ENCODE assay signal across 1 cellular context in genomic region chr17:68937890-68938514, GRCh38.
A peak's percentile ranks its signal among the peaks of the same experiment; 100 is the strongest.
TF ChIP-seq lines count a peak whose summit lies in the region.

No MANE protein-coding gene starts in this region.

TF ChIP-seq in HepG2, 621 proteins besides CTCF, POLR2A, EP300 and RAD21 (continued from another document):
- TF ChIP-seq ZHX2 (IDR thresholded peaks at IDR 0.05; ENCODE audit: low read depth), result no peak
- peak; percentile 64; the same call in 1 of the 2 replicates for TF ChIP-seq ZHX2 (CRISPR knock-in tag; IDR thresholded peaks at IDR 0.05; ENCODE audit: borderline replicate concordance)
- TF ChIP-seq ZNF704 (CRISPR knock-in tag; IDR thresholded peaks at IDR 0.05; ENCODE audit: borderline replicate concordance), result no peak
- TF ChIP-seq TSC22D2 (CRISPR knock-in tag; IDR thresholded peaks at IDR 0.05; ENCODE audit: borderline replicate concordance), result no peak
- TF ChIP-seq, protein P1, sequence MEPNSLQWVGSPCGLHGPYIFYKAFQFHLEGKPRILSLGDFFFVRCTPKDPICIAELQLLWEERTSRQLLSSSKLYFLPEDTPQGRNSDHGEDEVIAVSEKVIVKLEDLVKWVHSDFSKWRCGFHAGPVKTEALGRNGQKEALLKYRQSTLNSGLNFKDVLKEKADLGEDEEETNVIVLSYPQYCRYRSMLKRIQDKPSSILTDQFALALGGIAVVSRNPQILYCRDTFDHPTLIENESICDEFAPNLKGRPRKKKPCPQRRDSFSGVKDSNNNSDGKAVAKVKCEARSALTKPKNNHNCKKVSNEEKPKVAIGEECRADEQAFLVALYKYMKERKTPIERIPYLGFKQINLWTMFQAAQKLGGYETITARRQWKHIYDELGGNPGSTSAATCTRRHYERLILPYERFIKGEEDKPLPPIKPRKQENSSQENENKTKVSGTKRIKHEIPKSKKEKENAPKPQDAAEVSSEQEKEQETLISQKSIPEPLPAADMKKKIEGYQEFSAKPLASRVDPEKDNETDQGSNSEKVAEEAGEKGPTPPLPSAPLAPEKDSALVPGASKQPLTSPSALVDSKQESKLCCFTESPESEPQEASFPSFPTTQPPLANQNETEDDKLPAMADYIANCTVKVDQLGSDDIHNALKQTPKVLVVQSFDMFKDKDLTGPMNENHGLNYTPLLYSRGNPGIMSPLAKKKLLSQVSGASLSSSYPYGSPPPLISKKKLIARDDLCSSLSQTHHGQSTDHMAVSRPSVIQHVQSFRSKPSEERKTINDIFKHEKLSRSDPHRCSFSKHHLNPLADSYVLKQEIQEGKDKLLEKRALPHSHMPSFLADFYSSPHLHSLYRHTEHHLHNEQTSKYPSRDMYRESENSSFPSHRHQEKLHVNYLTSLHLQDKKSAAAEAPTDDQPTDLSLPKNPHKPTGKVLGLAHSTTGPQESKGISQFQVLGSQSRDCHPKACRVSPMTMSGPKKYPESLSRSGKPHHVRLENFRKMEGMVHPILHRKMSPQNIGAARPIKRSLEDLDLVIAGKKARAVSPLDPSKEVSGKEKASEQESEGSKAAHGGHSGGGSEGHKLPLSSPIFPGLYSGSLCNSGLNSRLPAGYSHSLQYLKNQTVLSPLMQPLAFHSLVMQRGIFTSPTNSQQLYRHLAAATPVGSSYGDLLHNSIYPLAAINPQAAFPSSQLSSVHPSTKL (CRISPR knock-in tag; IDR thresholded peaks at IDR 0.05), result peak; percentile 84
- 0 out of 2 replicates have a peak, but pooled peaks have one; percentile 49 for TF ChIP-seq YEATS4 (CRISPR knock-in tag; IDR thresholded peaks at IDR 0.05; ENCODE audit: borderline replicate concordance)
- TF ChIP-seq ZMYM2 (CRISPR knock-in tag; IDR thresholded peaks at IDR 0.05), result peak; percentile 57; the same call in 1 of the 2 replicates
- TF ChIP-seq SAP130 (CRISPR knock-in tag; IDR thresholded peaks at IDR 0.05; ENCODE audit: low read depth), result peak; percentile 44; the same call in 1 of the 2 replicates
- TF ChIP-seq HNRNPUL1 (IDR thresholded peaks at IDR 0.05; ENCODE audit: low read depth, low read length), result peak; percentile 92
- TF ChIP-seq ZNF670 (CRISPR knock-in tag; IDR thresholded peaks at IDR 0.05; ENCODE audit: borderline replicate concordance), result 0 out of 2 replicates have a peak, but pooled peaks have one; percentile 14
- TF ChIP-seq PITX1 (CRISPR knock-in tag; IDR thresholded peaks at IDR 0.05), result peak; percentile 81
- no peak for TF ChIP-seq SNAPC2 (CRISPR knock-in tag; IDR thresholded peaks at IDR 0.05)
- TF ChIP-seq ZSCAN12 (CRISPR knock-in tag; IDR thresholded peaks at IDR 0.05), result no peak
- TF ChIP-seq ZNF367 (CRISPR knock-in tag; IDR thresholded peaks at IDR 0.05; ENCODE audit: borderline replicate concordance), result no peak
- peak; percentile 91; the same call in 1 of the 2 replicates for TF ChIP-seq EHMT2 (IDR thresholded peaks at IDR 0.05; ENCODE audit: borderline replicate concordance, low read depth, low read length)
- TF ChIP-seq SOX5 (CRISPR knock-in tag; IDR thresholded peaks at IDR 0.05; ENCODE audit: borderline replicate concordance), result peak; percentile 65
- peak; percentile 87 for TF ChIP-seq MED1 (CRISPR knock-in tag; IDR thresholded peaks at IDR 0.05)
- peak; percentile 50 for TF ChIP-seq SKI (IDR thresholded peaks at IDR 0.05; ENCODE audit: partially characterized antibody)
- no peak for TF ChIP-seq ZNF12 (CRISPR knock-in tag; IDR thresholded peaks at IDR 0.05)
- no peak for TF ChIP-seq ZBTB42 (CRISPR knock-in tag; IDR thresholded peaks at IDR 0.05)
- TF ChIP-seq PPARG (CRISPR knock-in tag; conservative IDR thresholded peaks at IDR 0.05), result peak; percentile 59; the same call in 1 of the 2 replicates
- peak; percentile 67; the same call in 1 of the 2 replicates for TF ChIP-seq ZNF777 (CRISPR knock-in tag; IDR thresholded peaks at IDR 0.05)
- no peak for TF ChIP-seq SOX13 (IDR thresholded peaks at IDR 0.05)
- TF ChIP-seq SOX13 (CRISPR knock-in tag; conservative IDR thresholded peaks at IDR 0.05 in 1 of 2, IDR thresholded peaks at IDR 0.05 in 1 of 2), result peak in 1 of 2 experiments; percentile 59; a peak in 1 of 4 replicates
- TF ChIP-seq ATM (IDR thresholded peaks at IDR 0.05; ENCODE audit: borderline replicate concordance), result no peak
- TF ChIP-seq HNF1A (IDR thresholded peaks at IDR 0.05; ENCODE audit: low read depth), result peak; percentile 93
- peak; percentile 93 for TF ChIP-seq HNF1A (CRISPR knock-in tag; IDR thresholded peaks at IDR 0.05; ENCODE audit: borderline replicate concordance)
- TF ChIP-seq ZMYM4 (CRISPR knock-in tag; IDR thresholded peaks at IDR 0.05), result peak; percentile 90
- 0 out of 2 replicates have a peak, but pooled peaks have one; percentile 16 for TF ChIP-seq ERF (CRISPR knock-in tag; IDR thresholded peaks at IDR 0.05)
